In genomic region chr19:45498411-45499195, GRCh38 we compare ENCODE assay signal across 8 cellular contexts. TPM values are rescaled to one million over a fixed set of nuclear protein-coding genes. Genes with fewer than 3 reads are reported as not detected.
DNase-seq lines count a peak whose midpoint lies in the region; ATAC-seq and TF ChIP-seq lines count a peak whose summit lies in the region.

TSS of gene PPM1N (plus strand) at chr19:45498443. CDS start at chr19:45498473, 30 bp downstream.

- peak within 1 kb of the TSS; percentile 82 for H3K4me3 Mint-ChIP-seq in activated naive CD8-positive, alpha-beta T cell treated with anti-CD3 and anti-CD28 coated beads for 36 hours

- H3K9me3 Mint-ChIP-seq in activated naive CD8-positive, alpha-beta T cell treated with anti-CD3 and anti-CD28 coated beads for 36 hours, result no peaks in the 10 kb centered on the region

- 2 to 4% methylated on average over 69 to 84 of the region's 89 CpGs for WGBS in GM23248 (ENCODE audit: low coverage in 1 of 2, low lambda C conversion rate in 2 of 2, missing lambda C conversion rate in 2 of 2), 2 experiments

- H3K27ac ChIP-seq in GM23248 (no peak within 1 kb of the TSS), Peyer's patch (peak within 1 kb of the TSS in 2 of 4 donors; percentile 17 to 65)

- peaks cover 17% of the 10 kb centered on the region for H3K4me1 Mint-ChIP-seq in activated naive CD8-positive, alpha-beta T cell treated with anti-CD3 and anti-CD28 coated beads for 36 hours

- H3K27ac Mint-ChIP-seq in activated naive CD8-positive, alpha-beta T cell treated with anti-CD3 and anti-CD28 coated beads for 36 hours, result peak within 1 kb of the TSS; percentile 10

- H3K27me3 Mint-ChIP-seq in activated naive CD8-positive, alpha-beta T cell treated with anti-CD3 and anti-CD28 coated beads for 36 hours, result peaks cover 28% of the 10 kb centered on the region

- DNase-seq in GM23248, result peak; percentile 59
- DNase-seq in Peyer's patch, result peak; percentile 59 to 70 (median 63)
- DNase-seq in activated naive CD8-positive, alpha-beta T cell treated with anti-CD3 and anti-CD28 coated beads for 36 hours, result peak; percentile 82
- peak; percentile 60 to 66 for DNase-seq in stimulated activated CD4-positive, alpha-beta T cell treated with anti-CD3 and anti-CD28 coated beads, Interleukin-4, amount 100 ng/mL, for 4 hours
- no peak for DNase-seq in SKM-1 (lab: John Stamatoyannopoulos, UW; ENCODE audit: unreplicated experiment)

- H3K79me2 ChIP-seq in GM23248 (ENCODE audit: insufficient read depth), result no peaks in the 10 kb centered on the region

- peak within 1 kb of the TSS; percentile 92 for H3K4me2 ChIP-seq in GM23248 (ENCODE audit: unreplicated experiment)

- TF ChIP-seq CTCF in Peyer's patch (IDR thresholded peaks at IDR 0.05), result peak in 4 of 6 experiments; percentile 12 to 22 (median 20)

- H3K36me3 ChIP-seq in GM23248 (ENCODE audit: low read depth) (no peaks in the 10 kb centered on the region), Peyer's patch (no peaks in the 10 kb centered on the region), iPS-15b (ENCODE audit: control insufficient read depth, insufficient read depth, low read length) (no peaks in the 10 kb centered on the region)

- in situ Hi-C loops in GM23248 (cut with MboI), result no loop called here

- H3K27me3 ChIP-seq in GM23248 (replicated peaks; ENCODE audit: insufficient read depth) (no peaks in the 10 kb centered on the region), Peyer's patch (no peaks in the 10 kb centered on the region), iPS-15b (ENCODE audit: control insufficient read depth, insufficient read depth, low read length) (peaks cover 7% of the 10 kb centered on the region)

- 0 out of 2 replicates have a peak, but pooled peaks cover 5% of the 10 kb centered on the region for H3F3A ChIP-seq in GM23248 (ENCODE audit: insufficient read depth)

- no peaks in the 10 kb centered on the region for H4K20me1 ChIP-seq in GM23248 (ENCODE audit: insufficient read depth)

- no peak for ATAC-seq in GM19023 (IDR thresholded peaks at IDR 0.05; ENCODE audit: unreplicated experiment)
- ATAC-seq in GM21717 (IDR thresholded peaks at IDR 0.05; ENCODE audit: unreplicated experiment), result no peak

- TF ChIP-seq POLR2A in Peyer's patch (IDR thresholded peaks at IDR 0.05), result no peak

- H3K4me3 ChIP-seq in GM23248, result peak within 1 kb of the TSS; percentile 72
- peak within 1 kb of the TSS; percentile 4 to 78 (median 76) for H3K4me3 ChIP-seq in Peyer's patch
- peak within 1 kb of the TSS; percentile 68 for H3K4me3 ChIP-seq in iPS-15b (ENCODE audit: low read depth, low read length)

- H3K9me3 ChIP-seq in GM23248 (ENCODE audit: low read depth) (no peaks in the 10 kb centered on the region), Peyer's patch (peaks cover 0 to 3% (median 0%) of the 10 kb centered on the region in 4 donors), iPS-15b (ENCODE audit: control insufficient read depth, insufficient read depth, low read length) (no peaks in the 10 kb centered on the region)

- H3K9me2 ChIP-seq in GM23248 (ENCODE audit: insufficient read depth), result no peaks in the 10 kb centered on the region

- H3K9ac ChIP-seq in GM23248 (no peak within 1 kb of the TSS), iPS-15b (ENCODE audit: low read depth, low read length) (no peak within 1 kb of the TSS)

- H3K4me1 ChIP-seq in GM23248 (ENCODE audit: insufficient read depth) (0 out of 2 replicates have a peak, but pooled peaks cover 3% of the 10 kb centered on the region), Peyer's patch (peaks cover 0 to 41% (median 14%) of the 10 kb centered on the region in 4 donors), iPS-15b (ENCODE audit: control insufficient read depth, insufficient read depth, low read length) (peaks cover 14% of the 10 kb centered on the region)

- peak within 1 kb of the TSS; percentile 93 for H2AFZ ChIP-seq in GM23248

- no peaks in the 10 kb centered on the region for H3K36me3 Mint-ChIP-seq in activated naive CD8-positive, alpha-beta T cell treated with anti-CD3 and anti-CD28 coated beads for 36 hours

RNA-seq across cellular contexts. Expression of gene PPM1N, which starts in this region (rescaled TPM):
- total RNA-seq in GM23248 (2014; rRNA removed; shearing (Covaris generic)), result 0.32 TPM in 1 of 2 replicates, not detected in the other
- 0.33 and 0.63 TPM in 2 replicates for polyA plus RNA-seq in GM23248 (2016; fragmentation: Nextera tagmentation; extraction: Ambion mirVana)
- 1 to 10 TPM in 2 of 4 donors, not detected in 2; 1.5 to 1.7 TPM for total RNA-seq in Peyer's patch
- 1 to 10 TPM; 1.4 to 1.9 TPM for total RNA-seq in activated naive CD8-positive, alpha-beta T cell treated with anti-CD3 and anti-CD28 coated beads for 36 hours

Comparison
In these comparisons a context has a peak if more than half of its experiments do, and no peak if none do; other contexts are left out.
1. Peak in DNase-seq, H3K4me3 ChIP-seq and H3K4me2 ChIP-seq in GM23248; RNA of the gene not detected or under 1 TPM.